ENCODE assay signal across 13 cellular contexts in the genomic region with DNA sequence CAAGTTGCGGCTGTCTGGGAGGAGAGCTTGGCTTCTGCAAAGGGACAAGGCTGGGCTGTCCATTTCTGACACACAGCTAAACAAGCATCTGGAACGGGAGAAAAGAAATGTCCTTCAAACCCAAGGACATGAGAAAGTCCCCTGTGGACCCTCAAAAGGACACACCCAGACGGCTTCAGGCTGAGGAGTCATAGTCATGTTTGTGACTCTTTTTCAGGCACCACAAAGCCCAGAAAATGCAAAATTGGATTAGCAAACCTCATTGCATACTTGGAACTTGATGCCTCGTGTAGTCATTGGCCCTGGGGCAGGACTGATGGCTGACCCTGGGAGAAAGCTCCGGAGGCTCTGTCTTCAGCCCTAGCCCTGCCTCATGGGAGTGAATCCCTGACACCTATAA.
"Had no signal": no experiment of that assay in that cellular context is flagged by ENCODE, and none has a peak within 500 bp of the region (broad histone marks: within the 10 kb centered on the region; RNA-seq: fewer than 3 reads in every experiment).

No MANE protein-coding gene starts in this region.

- H3K4me1 ChIP-seq: parathyroid adenoma had no signal

- H3K27me3 ChIP-seq: gastrocnemius medialis, neutrophil, transverse colon had no signal

- DNase-seq: activated CD4-positive, alpha-beta T cell treated with anti-CD3 and anti-CD28 coated beads, Interleukin-2, amount 50 U/mL, for 48 hours; activated CD4-positive, CD25-positive, alpha-beta regulatory T cell treated with anti-CD3 and anti-CD28 coated beads, Interleukin-2, amount 50 U/mL, for 72 hours; activated CD8-positive, alpha-beta memory T cell treated with anti-CD3 and anti-CD28 coated beads, Interleukin-2, amount 10 ng/mL, durations not matched to agents 7 days and 5 days; activated naive CD4-positive, alpha-beta T cell treated with anti-CD3 and anti-CD28 coated beads, Interleukin-2, amount 10 ng/mL, durations not matched to agents 7 days and 5 days; activated T-cell treated with anti-CD3 and anti-CD28 coated beads, Interleukin-2, amount 50 U/mL, for 24 hours; erythroblast; gastrocnemius medialis; naive B cell; stimulated activated CD4-positive, alpha-beta T cell treated with anti-CD3 and anti-CD28 coated beads, Interleukin-2, amount 100 ng/mL, for 48 hours; stimulated activated naive B cell treated with anti-CD40 and anti-IgM and Interleukin-4, amounts not matched to agents 10 μg/mL and 1 μg/mL and 100 μg/mL, for 72 hours; transverse colon had no signal

- H3K9me3 ChIP-seq: gastrocnemius medialis, neutrophil, transverse colon had no signal

- ATAC-seq: activated CD8-positive, alpha-beta memory T cell treated with anti-CD3 and anti-CD28 coated beads, Interleukin-2, amount 10 ng/mL, durations not matched to agents 7 days and 5 days; gastrocnemius medialis; stimulated activated naive B cell treated with anti-CD40 and anti-IgM and Interleukin-4, amounts not matched to agents 10 μg/mL and 1 μg/mL and 100 μg/mL, for 72 hours had no signal

- H3K36me3 ChIP-seq: neutrophil, transverse colon had no signal

- H3K27ac ChIP-seq: neutrophil, parathyroid adenoma, transverse colon had no signal

- H3K4me3 ChIP-seq: gastrocnemius medialis, transverse colon had no signal
